Comparison of ENCODE assay signal across 1 cellular context in the genomic region with DNA sequence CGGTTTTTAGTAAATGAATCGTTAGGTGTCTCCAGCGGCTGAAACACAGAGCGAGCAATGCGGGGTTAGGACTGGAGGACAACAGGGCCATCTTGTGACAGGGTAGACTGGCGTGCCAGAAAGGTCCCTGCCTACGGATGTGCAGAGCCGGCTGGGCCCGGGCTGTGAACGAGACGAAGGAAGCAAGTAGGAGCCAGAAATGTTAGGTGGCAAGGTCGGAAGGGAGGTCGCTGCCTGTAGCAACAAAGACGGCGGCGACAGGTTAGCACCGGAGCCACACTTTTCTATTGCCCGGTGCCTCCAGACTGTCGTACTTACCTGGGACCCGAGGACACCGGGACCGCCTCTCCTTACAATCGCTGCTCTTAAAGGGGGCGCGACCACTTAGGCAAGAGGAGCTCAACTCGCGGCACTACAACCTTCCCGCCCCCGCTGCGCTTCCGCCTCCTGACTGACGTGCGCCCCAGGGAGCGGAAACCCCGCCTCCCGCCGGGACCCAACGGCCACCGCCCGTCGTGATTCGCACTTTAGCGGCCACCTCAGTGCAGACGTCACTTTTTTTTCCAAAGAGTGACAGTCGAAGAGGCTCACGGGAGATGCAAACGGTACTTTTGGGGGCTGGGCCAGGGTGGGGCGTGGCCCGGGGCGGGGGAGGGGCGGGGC.
TF ChIP-seq lines count a peak whose summit lies in the region.

INIP (minus strand) TSS at position 449 of the 663 bp plus-strand sequence. CDS start 1,632 bp downstream, outside the sequence.

TF ChIP-seq in H1, 55 proteins besides CTCF, POLR2A, EP300 and RAD21:
- TF ChIP-seq KDM1A (IDR thresholded peaks at IDR 0.05; ENCODE audit: borderline replicate concordance, low read length) (no peak), SP1 (IDR thresholded peaks at IDR 0.05; ENCODE audit: low read depth, low read length) (no peak), CHD7 (IDR thresholded peaks at IDR 0.05; ENCODE audit: insufficient replicate concordance, low read length) (no peak), EGR1 (IDR thresholded peaks at IDR 0.05; ENCODE audit: borderline replicate concordance, low read depth, low read length) (peak; percentile 72; the same call in 1 of the 2 replicates), NRF1 (IDR thresholded peaks at IDR 0.05; ENCODE audit: low read depth, low read length) (no peak), SIN3A (conservative IDR thresholded peaks at IDR 0.05 in 1 of 2, IDR thresholded peaks at IDR 0.05 in 1 of 2; ENCODE audit: low read depth in 1 of 2, low read length in 2 of 2) (peak; percentile 62 to 72; a peak in 2 of 4 replicates), TAF7 (optimal IDR thresholded peaks at IDR 0.05; ENCODE audit: borderline replicate concordance, low read depth, low read length) (no peak), SP4 (IDR thresholded peaks at IDR 0.05; ENCODE audit: low read length) (peak; percentile 84; the same call in 1 of the 2 replicates), CEBPB (IDR thresholded peaks at IDR 0.05; ENCODE audit: low read depth, low read length) (peak; percentile 26; the same call in 1 of the 2 replicates), HDAC6 (IDR thresholded peaks at IDR 0.05; ENCODE audit: low read depth, low read length) (no peak), POU5F1 (IDR thresholded peaks at IDR 0.05; ENCODE audit: low read depth, low read length) (no peak), HDAC2 (IDR thresholded peaks at IDR 0.05; ENCODE audit: borderline replicate concordance in 1 of 2, low read depth in 2 of 2, low read length in 2 of 2) (peak in 1 of 2 experiments; percentile 26; a peak in 1 of 4 replicates), RBBP5 (IDR thresholded peaks at IDR 0.05; ENCODE audit: borderline replicate concordance, low read depth, low read length) (peak; percentile 66; the same call in 1 of the 2 replicates), ASH2L (IDR thresholded peaks at IDR 0.05; ENCODE audit: low read length) (peak; percentile 94), TEAD4 (IDR thresholded peaks at IDR 0.05; ENCODE audit: low read depth, low read length) (no peak), CBX8 (IDR thresholded peaks at IDR 0.05; ENCODE audit: borderline replicate concordance, low read depth, low read length) (no peak), E2F6 (IDR thresholded peaks at IDR 0.05) (peak; percentile 68; the same call in 1 of the 2 replicates), SUZ12 (IDR thresholded peaks at IDR 0.05; ENCODE audit: low read length) (no peak), KDM5A (IDR thresholded peaks at IDR 0.05; ENCODE audit: low read length) (no peak), CREB1 (IDR thresholded peaks at IDR 0.05) (peak; percentile 81), CTBP2 (IDR thresholded peaks at IDR 0.05; ENCODE audit: borderline replicate concordance, insufficient read depth, insufficient read length, low read length) (no peak), RNF2 (IDR thresholded peaks at IDR 0.05; ENCODE audit: borderline replicate concordance, low read depth, low read length, missing control alignments, poor library complexity, severe bottlenecking) (no peak), BACH1 (IDR thresholded peaks at IDR 0.05; ENCODE audit: low read length) (no peak), YY1 (IDR thresholded peaks at IDR 0.05; ENCODE audit: low read depth, low read length) (no peak), NANOG (IDR thresholded peaks at IDR 0.05; ENCODE audit: insufficient read depth, low read depth, low read length, poor library complexity, severe bottlenecking) (no peak), TBP (IDR thresholded peaks at IDR 0.05; ENCODE audit: low read depth, low read length) (peak; percentile 60), ZNF274 (IDR thresholded peaks at IDR 0.05; ENCODE audit: borderline replicate concordance, extremely low read depth, low read length) (no peak), EZH2 (IDR thresholded peaks at IDR 0.05; ENCODE audit: low read depth, low read length, severe bottlenecking) (no peak), MAFK (IDR thresholded peaks at IDR 0.05; ENCODE audit: low read depth, low read length) (no peak), SRF (IDR thresholded peaks at IDR 0.05; ENCODE audit: low read depth, low read length) (no peak), FOSL1 (IDR thresholded peaks at IDR 0.05; ENCODE audit: insufficient read depth, low read depth, low read length) (no peak), SIX5 (IDR thresholded peaks at IDR 0.05; ENCODE audit: low read depth, low read length) (no peak), TAF1 (IDR thresholded peaks at IDR 0.05; ENCODE audit: low read depth, low read length) (peak; percentile 72), JUND (IDR thresholded peaks at IDR 0.05; ENCODE audit: low read length) (no peak; the same call in 1 of the 2 replicates), CHD1 (IDR thresholded peaks at IDR 0.05; ENCODE audit: low read depth, low read length) (no peak), RXRA (IDR thresholded peaks at IDR 0.05; ENCODE audit: insufficient read depth, low read depth, low read length) (no peak), BCL11A (IDR thresholded peaks at IDR 0.05; ENCODE audit: low read depth in 2 of 2, low read length in 2 of 2) (no peak), SAP30 (IDR thresholded peaks at IDR 0.05; ENCODE audit: insufficient read depth, insufficient replicate concordance, low read length) (no peak), SP2 (IDR thresholded peaks at IDR 0.05; ENCODE audit: low read length) (0 out of 2 replicates have a peak, but pooled peaks have one; percentile 12), RFX5 (IDR thresholded peaks at IDR 0.05; ENCODE audit: borderline replicate concordance, low read depth, low read length) (no peak), KDM4A (IDR thresholded peaks at IDR 0.05; ENCODE audit: low read depth, low read length, severe bottlenecking) (no peak), SIRT6 (IDR thresholded peaks at IDR 0.05; ENCODE audit: low read length) (no peak), POLR2AphosphoS5 (IDR thresholded peaks at IDR 0.05; ENCODE audit: low read depth, low read length) (peak; percentile 74), CHD2 (IDR thresholded peaks at IDR 0.05; ENCODE audit: low read length) (no peak), PHF8 (conservative IDR thresholded peaks at IDR 0.05; ENCODE audit: low read depth, low read length) (peak; percentile 73), JUN (IDR thresholded peaks at IDR 0.05; ENCODE audit: low read depth, low read length) (no peak), BRCA1 (IDR thresholded peaks at IDR 0.05; ENCODE audit: low read depth, low read length) (no peak), GABPA (IDR thresholded peaks at IDR 0.05; ENCODE audit: borderline replicate concordance, insufficient read depth, low read length) (peak; percentile 79; the same call in 1 of the 2 replicates), GTF2F1 (IDR thresholded peaks at IDR 0.05; ENCODE audit: borderline replicate concordance, low read depth, low read length) (no peak), TCF12 (IDR thresholded peaks at IDR 0.05; ENCODE audit: low read depth, low read length) (no peak), CBX5 (IDR thresholded peaks at IDR 0.05; ENCODE audit: low read depth, low read length) (no peak)
- TF ChIP-seq, protein P1, sequence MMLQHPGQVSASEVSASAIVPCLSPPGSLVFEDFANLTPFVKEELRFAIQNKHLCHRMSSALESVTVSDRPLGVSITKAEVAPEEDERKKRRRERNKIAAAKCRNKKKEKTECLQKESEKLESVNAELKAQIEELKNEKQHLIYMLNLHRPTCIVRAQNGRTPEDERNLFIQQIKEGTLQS (IDR thresholded peaks at IDR 0.05; ENCODE audit: insufficient read depth, low read depth, low read length): no peak
- TF ChIP-seq, protein P2, sequence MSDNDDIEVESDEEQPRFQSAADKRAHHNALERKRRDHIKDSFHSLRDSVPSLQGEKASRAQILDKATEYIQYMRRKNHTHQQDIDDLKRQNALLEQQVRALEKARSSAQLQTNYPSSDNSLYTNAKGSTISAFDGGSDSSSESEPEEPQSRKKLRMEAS (IDR thresholded peaks at IDR 0.05): no peak
- TF ChIP-seq, protein P3, sequence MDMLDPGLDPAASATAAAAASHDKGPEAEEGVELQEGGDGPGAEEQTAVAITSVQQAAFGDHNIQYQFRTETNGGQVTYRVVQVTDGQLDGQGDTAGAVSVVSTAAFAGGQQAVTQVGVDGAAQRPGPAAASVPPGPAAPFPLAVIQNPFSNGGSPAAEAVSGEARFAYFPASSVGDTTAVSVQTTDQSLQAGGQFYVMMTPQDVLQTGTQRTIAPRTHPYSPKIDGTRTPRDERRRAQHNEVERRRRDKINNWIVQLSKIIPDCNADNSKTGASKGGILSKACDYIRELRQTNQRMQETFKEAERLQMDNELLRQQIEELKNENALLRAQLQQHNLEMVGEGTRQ (IDR thresholded peaks at IDR 0.05; ENCODE audit: low read length): no peak
- TF ChIP-seq, protein P4, sequence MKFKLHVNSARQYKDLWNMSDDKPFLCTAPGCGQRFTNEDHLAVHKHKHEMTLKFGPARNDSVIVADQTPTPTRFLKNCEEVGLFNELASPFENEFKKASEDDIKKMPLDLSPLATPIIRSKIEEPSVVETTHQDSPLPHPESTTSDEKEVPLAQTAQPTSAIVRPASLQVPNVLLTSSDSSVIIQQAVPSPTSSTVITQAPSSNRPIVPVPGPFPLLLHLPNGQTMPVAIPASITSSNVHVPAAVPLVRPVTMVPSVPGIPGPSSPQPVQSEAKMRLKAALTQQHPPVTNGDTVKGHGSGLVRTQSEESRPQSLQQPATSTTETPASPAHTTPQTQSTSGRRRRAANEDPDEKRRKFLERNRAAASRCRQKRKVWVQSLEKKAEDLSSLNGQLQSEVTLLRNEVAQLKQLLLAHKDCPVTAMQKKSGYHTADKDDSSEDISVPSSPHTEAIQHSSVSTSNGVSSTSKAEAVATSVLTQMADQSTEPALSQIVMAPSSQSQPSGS (IDR thresholded peaks at IDR 0.05; ENCODE audit: low read length): peak; percentile 93
TF ChIP-seq in H1: peak in this region for 16.
